In genomic region chr17:27456681-27457404, GRCh38 we compare ENCODE assay signal across 8 cellular contexts. TPM values are rescaled to one million over a fixed set of nuclear protein-coding genes. Genes with fewer than 3 reads are reported as not detected.
DNase-seq lines count a peak whose midpoint lies in the region; ATAC-seq and TF ChIP-seq lines count a peak whose summit lies in the region.

No MANE protein-coding gene starts in this region.

- H3K9me3 ChIP-seq in Loucy (ENCODE audit: insufficient read depth, low read depth, low read length): no peaks in the 10 kb centered on the region

- in situ Hi-C loops in G401 (cut with HindIII; ENCODE audit: low sequenced_read_pairs): no loop called here

- H3K4me3 ChIP-seq in Loucy (ENCODE audit: low read length, poor library complexity, severe bottlenecking) (peak overlapping the region; percentile 82), cardiac fibroblast (replicated peaks in 1 of 2; ENCODE audit: low read depth in 2 of 2, low read length in 2 of 2) (peak overlapping the region; percentile 80 to 84), urinary bladder (ENCODE audit: low read depth, low read length) (peak overlapping the region; percentile 83)

- H3K27ac Mint-ChIP-seq in memory B cell: peak overlapping the region; percentile 90

- peak overlapping the region; percentile 77 for H2AFZ ChIP-seq in Loucy (ENCODE audit: low read length)

- no peaks in the 10 kb centered on the region for H3K27me3 ChIP-seq in Loucy (ENCODE audit: insufficient read depth, low read length, poor library complexity, severe bottlenecking)

- no peaks in the 10 kb centered on the region for H3K36me3 ChIP-seq in Loucy (ENCODE audit: insufficient read depth, low read length)
- H3K36me3 ChIP-seq in urinary bladder (ENCODE audit: insufficient read depth): no peaks in the 10 kb centered on the region

- H3K4me3 Mint-ChIP-seq in memory B cell: peak overlapping the region; percentile 93

- H3K36me3 Mint-ChIP-seq in memory B cell: no peaks in the 10 kb centered on the region

- H3K9me2 ChIP-seq in Loucy (replicated peaks; ENCODE audit: low read depth, low read length): no peaks in the 10 kb centered on the region

- ATAC-seq in memory B cell (ENCODE audit: low read depth) (no peak), HG02840 (IDR thresholded peaks at IDR 0.05; ENCODE audit: low FRiP score, unreplicated experiment) (no peak)

- DNase-seq in G401 (ENCODE audit: low spot score): peak; percentile 24
- peak in 1 of 2 donors; percentile 30 for DNase-seq in cardiac fibroblast (ENCODE audit: low read depth in 2 of 2)
- peak in 1 of 2 donors; percentile 22 for DNase-seq in memory B cell (ENCODE audit: low spot score in 2 of 2)
- no peak for DNase-seq in NCI-H1694 treated with DMSO at 0.1 percent for 48 hours (lab: John Stamatoyannopoulos, UW)
- no peak for DNase-seq in 8988T

- H3K4me1 ChIP-seq in Loucy (ENCODE audit: insufficient read depth, low read length, poor library complexity, severe bottlenecking) (peaks cover 57% of the 10 kb centered on the region), urinary bladder (ENCODE audit: insufficient read depth) (no peaks in the 10 kb centered on the region)

- H3K27ac ChIP-seq in urinary bladder (ENCODE audit: low read depth): peak overlapping the region; percentile 59

- TF ChIP-seq CTCF in Loucy (conservative IDR thresholded peaks at IDR 0.05; ENCODE audit: low read length) (no peak), cardiac fibroblast (IDR thresholded peaks at IDR 0.05; ENCODE audit: low read depth, low read length) (no peak)

- WGBS in urinary bladder: 2% methylated on average over 58 of the region's 58 CpGs

- H3K79me2 ChIP-seq in Loucy (ENCODE audit: insufficient read depth, low read length): peaks cover 52% of the 10 kb centered on the region

- H3K4me1 Mint-ChIP-seq in memory B cell: peaks cover 18% of the 10 kb centered on the region

- H3K9me3 Mint-ChIP-seq in memory B cell: no peaks in the 10 kb centered on the region

- H3F3A ChIP-seq in Loucy (ENCODE audit: low read depth): 0 out of 2 replicates have a peak, but pooled peaks cover 8% of the 10 kb centered on the region

- H3K4me2 ChIP-seq in Loucy (ENCODE audit: low read depth, low read length, poor library complexity, severe bottlenecking): peak overlapping the region; percentile 97

- H3K9ac ChIP-seq in Loucy (ENCODE audit: low read depth, low read length, poor library complexity, severe bottlenecking): peak overlapping the region; percentile 74

- peaks cover 20% of the 10 kb centered on the region for H4K20me1 ChIP-seq in Loucy (ENCODE audit: insufficient read depth, low read length, poor library complexity, severe bottlenecking)

- H3K27me3 Mint-ChIP-seq in memory B cell: no peaks in the 10 kb centered on the region

RNA-seq across cellular contexts. Expression of gene KSR1, which starts 0.6 kb away (rescaled TPM):
- total RNA-seq in G401 (2014; rRNA removed; shearing (Covaris generic)): 2.7 and 6.0 TPM in 2 replicates
- 27.3 TPM for total RNA-seq in urinary bladder
- polyA plus RNA-seq in urinary bladder: 22.7 TPM
